Comparison of ENCODE assay signal across 1 cellular context in the genomic region with DNA sequence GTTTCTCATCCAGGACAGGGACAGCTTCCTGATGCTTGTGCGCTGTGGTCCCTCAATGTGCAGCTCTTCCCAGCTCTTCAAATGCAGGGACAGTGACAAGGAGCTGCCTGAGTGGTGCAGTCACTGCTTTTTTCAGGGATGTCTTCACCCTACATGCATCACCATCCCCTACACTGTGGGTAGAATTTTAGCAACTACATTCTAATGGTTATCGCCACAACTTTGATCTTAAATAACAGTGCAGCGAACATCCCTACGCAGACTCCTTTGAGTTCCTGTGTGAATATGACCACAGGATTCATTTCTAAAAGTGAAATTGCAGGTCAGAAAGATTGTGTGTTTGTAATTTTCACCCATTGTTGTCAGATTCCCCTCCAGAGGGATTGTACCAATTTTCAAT.
A peak's percentile ranks its signal among the peaks of the same experiment; 100 is the strongest.
TF ChIP-seq lines count a peak whose summit lies in the region.

No MANE protein-coding gene starts in this region.

TF ChIP-seq in K562, 482 proteins besides CTCF, POLR2A, EP300 and RAD21 (continued from another document):
- TF ChIP-seq, protein P1, sequence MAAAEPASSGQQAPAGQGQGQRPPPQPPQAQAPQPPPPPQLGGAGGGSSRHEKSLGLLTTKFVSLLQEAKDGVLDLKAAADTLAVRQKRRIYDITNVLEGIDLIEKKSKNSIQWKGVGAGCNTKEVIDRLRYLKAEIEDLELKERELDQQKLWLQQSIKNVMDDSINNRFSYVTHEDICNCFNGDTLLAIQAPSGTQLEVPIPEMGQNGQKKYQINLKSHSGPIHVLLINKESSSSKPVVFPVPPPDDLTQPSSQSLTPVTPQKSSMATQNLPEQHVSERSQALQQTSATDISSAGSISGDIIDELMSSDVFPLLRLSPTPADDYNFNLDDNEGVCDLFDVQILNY (CRISPR knock-in tag; IDR thresholded peaks at IDR 0.05), result 0 out of 2 replicates have a peak, but pooled peaks have one; percentile 45
- TF ChIP-seq FOXA3 (CRISPR knock-in tag; conservative IDR thresholded peaks at IDR 0.05 in 1 of 2, IDR thresholded peaks at IDR 0.05 in 1 of 2), result 0 out of 4 replicates have a peak, but pooled peaks of 1 of the 2 experiments have one; percentile 35
- TF ChIP-seq, protein P2, sequence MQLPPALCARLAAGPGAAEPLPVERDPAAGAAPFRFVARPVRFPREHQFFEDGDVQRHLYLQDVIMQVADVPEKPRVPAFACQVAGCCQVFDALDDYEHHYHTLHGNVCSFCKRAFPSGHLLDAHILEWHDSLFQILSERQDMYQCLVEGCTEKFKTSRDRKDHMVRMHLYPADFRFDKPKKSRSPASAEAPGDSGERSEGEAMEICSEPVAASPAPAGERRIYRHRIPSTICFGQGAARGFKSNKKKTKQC (CRISPR knock-in tag; IDR thresholded peaks at IDR 0.05), result peak; percentile 48; the same call in 1 of the 2 replicates
- TF ChIP-seq, protein P3, sequence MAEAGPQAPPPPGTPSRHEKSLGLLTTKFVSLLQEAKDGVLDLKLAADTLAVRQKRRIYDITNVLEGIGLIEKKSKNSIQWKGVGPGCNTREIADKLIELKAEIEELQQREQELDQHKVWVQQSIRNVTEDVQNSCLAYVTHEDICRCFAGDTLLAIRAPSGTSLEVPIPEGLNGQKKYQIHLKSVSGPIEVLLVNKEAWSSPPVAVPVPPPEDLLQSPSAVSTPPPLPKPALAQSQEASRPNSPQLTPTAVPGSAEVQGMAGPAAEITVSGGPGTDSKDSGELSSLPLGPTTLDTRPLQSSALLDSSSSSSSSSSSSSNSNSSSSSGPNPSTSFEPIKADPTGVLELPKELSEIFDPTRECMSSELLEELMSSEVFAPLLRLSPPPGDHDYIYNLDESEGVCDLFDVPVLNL (CRISPR knock-in tag; IDR thresholded peaks at IDR 0.05; ENCODE audit: low read depth), result 0 out of 2 replicates have a peak, but pooled peaks have one; percentile 56
